ENCODE assay signal across 8 cellular contexts in genomic region chr19:18373407-18373891, GRCh38. TPM values are rescaled to one million over a fixed set of nuclear protein-coding genes. Genes with fewer than 3 reads are reported as not detected.
A peak's percentile ranks its signal among the peaks of the same experiment; 100 is the strongest.
DNase-seq lines count a peak whose midpoint lies in the region; ATAC-seq and TF ChIP-seq lines count a peak whose summit lies in the region.

No MANE protein-coding gene starts in this region.

- peak overlapping the region; percentile 99 for H3K27ac Mint-ChIP-seq in WTC11
- H3K27ac Mint-ChIP-seq in glutamatergic neuron (ENCODE audit: unreplicated experiment), result peak overlapping the region; percentile 89

- H3K9ac ChIP-seq in HCT116 (ENCODE audit: low read length) (peak overlapping the region; percentile 63), skeletal muscle tissue (ENCODE audit: low read depth in 1 of 3, low read length in 3 of 3) (peak overlapping the region in 2 of 3 donors; percentile 3 to 71)

- H3K9me2 ChIP-seq in HCT116 (ENCODE audit: insufficient read depth), result no peaks in the 10 kb centered on the region

- H3K79me2 ChIP-seq in HCT116 (ENCODE audit: insufficient read depth, low read length), result no peaks in the 10 kb centered on the region

- no peak for TF ChIP-seq RAD21 in HCT116 (IDR thresholded peaks at IDR 0.05; ENCODE audit: low read depth)

- H3K36me3 Mint-ChIP-seq in WTC11 (no peaks in the 10 kb centered on the region), glutamatergic neuron (ENCODE audit: unreplicated experiment) (no peaks in the 10 kb centered on the region)

- POLR2A ChIA-PET in HCT116 (lab: Charles Lee), result interaction anchor here (0.7 to 4.3 kb wide), 5 partner anchors 8 to 92 kb away, joined by 3 to 32 read pairs (median 4); partner anchors contain the start of genes GDF15 and JUND
- POLR2A ChIA-PET in WTC11 (lab: Charles Lee), result interaction anchor here (1.3 to 1.8 kb wide), 3 partner anchors 12 to 92 kb away, joined by 5 to 9 read pairs (median 6); partner anchors contain the start of genes GDF15 and JUND

- no peak for TF ChIP-seq POLR2A in HCT116 (IDR thresholded peaks at IDR 0.05; ENCODE audit: borderline replicate concordance, extremely low read depth, insufficient read depth, insufficient read length)

- H4K20me1 ChIP-seq in HCT116 (ENCODE audit: insufficient read depth), result no peaks in the 10 kb centered on the region

- H3K27me3 ChIP-seq in HCT116 (ENCODE audit: insufficient read depth, low read length) (no peaks in the 10 kb centered on the region), skeletal muscle tissue (ENCODE audit: control insufficient read depth in 3 of 3, insufficient read depth in 3 of 3, low read length in 3 of 3) (no peaks in the 10 kb centered on the region)

- H3K36me3 ChIP-seq in HCT116 (ENCODE audit: control insufficient read depth in 1 of 2, insufficient read depth in 2 of 2, low read length in 2 of 2) (no peaks in the 10 kb centered on the region), skeletal muscle tissue (ENCODE audit: control insufficient read depth in 3 of 3, insufficient read depth in 3 of 3, low read length in 3 of 3) (no peaks in the 10 kb centered on the region)

- no peaks in the 10 kb centered on the region for H3K9me3 Mint-ChIP-seq in WTC11
- H3K9me3 Mint-ChIP-seq in glutamatergic neuron (ENCODE audit: unreplicated experiment), result peaks cover 7% of the 10 kb centered on the region

- ATAC-seq in HCT116 (no peak), WTC11 (no peak), GM19455 (IDR thresholded peaks at IDR 0.05; ENCODE audit: unreplicated experiment) (no peak)
- ATAC-seq in activated CD4-positive, CD25-positive, alpha-beta regulatory T cell treated with anti-CD3 and anti-CD28 coated beads, Interleukin-2, amount 50 U/mL, for 24 hours, result no peak

- H3K4me3 ChIP-seq in HCT116 (replicated peaks in 1 of 2; ENCODE audit: low read depth in 1 of 2, low read length in 2 of 2) (peak overlapping the region in 1 of 2 experiments; percentile 23; a peak in 2 of 4 replicates), skeletal muscle tissue (ENCODE audit: low read length in 3 of 3) (no peak overlapping the region)

- peak overlapping the region; percentile 68 for H3K4me2 ChIP-seq in HCT116 (ENCODE audit: low read length)

- DNase-seq in HCT116 (ENCODE audit: low read depth, low spot score), result no peak
- no peak for DNase-seq in WTC11 (ENCODE audit: low spot score)
- DNase-seq in glutamatergic neuron, result no peak
- DNase-seq in NCI-H2029 treated with DMSO at 0.1 percent for 48 hours (lab: John Stamatoyannopoulos, UW), result no peak
- DNase-seq in NCI-H1105 (lab: John Stamatoyannopoulos, UW), result no peak

- H3K4me3 Mint-ChIP-seq in WTC11, result no peak overlapping the region
- H3K4me3 Mint-ChIP-seq in glutamatergic neuron (ENCODE audit: unreplicated experiment), result peak overlapping the region; percentile 47

- H3K4me1 Mint-ChIP-seq in WTC11 (peaks cover 33% of the 10 kb centered on the region), glutamatergic neuron (ENCODE audit: low read depth, unreplicated experiment) (peaks cover 9% of the 10 kb centered on the region)

- H2AFZ ChIP-seq in HCT116 (ENCODE audit: low read depth, low read length, poor library complexity, severe bottlenecking), result no peak overlapping the region

- TF ChIP-seq CTCF in HCT116 (IDR thresholded peaks at IDR 0.05 in 2 of 3, conservative IDR thresholded peaks at IDR 0.05 in 1 of 3; ENCODE audit: borderline replicate concordance in 1 of 3, insufficient read depth in 1 of 3, low read depth in 2 of 3, low read length in 2 of 3) (no peak), WTC11 (IDR thresholded peaks at IDR 0.05) (no peak), glutamatergic neuron (IDR thresholded peaks at IDR 0.05; ENCODE audit: partially characterized antibody, unreplicated experiment) (no peak)

- H3K9me3 ChIP-seq in HCT116 (ENCODE audit: control insufficient read depth in 1 of 2, insufficient read depth in 1 of 2, low read depth in 1 of 2, low read length in 2 of 2) (no peaks in the 10 kb centered on the region), skeletal muscle tissue (ENCODE audit: control insufficient read depth in 3 of 3, low read length in 3 of 3) (no peaks in the 10 kb centered on the region)

- no TSS peak for BruUV-seq in HCT116 (replicated peaks; lab: Mats Ljungman, UMichigan)

- no peaks in the 10 kb centered on the region for H3K27me3 Mint-ChIP-seq in WTC11 (ENCODE audit: low read depth)
- H3K27me3 Mint-ChIP-seq in glutamatergic neuron (ENCODE audit: unreplicated experiment), result peaks cover 4% of the 10 kb centered on the region

- intact Hi-C loops in HCT116 (cut with micrococcal nuclease), result no loop called here

- RAD21 ChIA-PET in HCT116 (lab: Charles Lee; ENCODE audit: low non-redundant PET in 1 of 2, low total read pairs in 2 of 2, uncharacterized antibody in 2 of 2, unreplicated experiment in 2 of 2), result no interaction called here

- CTCF ChIA-PET in HCT116 (lab: Charles Lee) (no interaction called here), WTC11 (lab: Charles Lee) (interaction anchor here (0.6 to 2.5 kb wide), 3 partner anchors 11 to 15 kb away, joined by 3 to 16 read pairs (median 12); partner anchors contain the start of gene GDF15)

- peak overlapping the region; percentile 92 for H3K27ac ChIP-seq in HCT116 (ENCODE audit: low read depth, low read length)
- peak overlapping the region; percentile 90 for H3K27ac ChIP-seq in skeletal muscle tissue (ENCODE audit: low read depth, low read length)

- peaks cover 55 to 63% of the 10 kb centered on the region in 2 experiments for H3K4me1 ChIP-seq in HCT116 (ENCODE audit: control insufficient read depth in 1 of 2, insufficient read depth in 2 of 2, low read length in 2 of 2)
- peaks cover 15 to 18% (median 18%) of the 10 kb centered on the region in 3 donors for H3K4me1 ChIP-seq in skeletal muscle tissue (ENCODE audit: control insufficient read depth in 3 of 3, insufficient read depth in 3 of 3, low read length in 3 of 3)

TF ChIP-seq in HCT116, 20 proteins besides CTCF, POLR2A, EP300 and RAD21 (continues in another document):
- TF ChIP-seq ZFX (IDR thresholded peaks at IDR 0.05) (no peak), SIN3A (IDR thresholded peaks at IDR 0.05; ENCODE audit: low read depth) (no peak), MAX (IDR thresholded peaks at IDR 0.05) (no peak), CEBPB (IDR thresholded peaks at IDR 0.05; ENCODE audit: low read depth) (no peak), EZH2phosphoT487 (IDR thresholded peaks at IDR 0.05; ENCODE audit: borderline replicate concordance) (no peak), JUND (IDR thresholded peaks at IDR 0.05) (no peak), ELF1 (IDR thresholded peaks at IDR 0.05; ENCODE audit: borderline replicate concordance, low read depth) (no peak)
- TF ChIP-seq, protein P1, sequence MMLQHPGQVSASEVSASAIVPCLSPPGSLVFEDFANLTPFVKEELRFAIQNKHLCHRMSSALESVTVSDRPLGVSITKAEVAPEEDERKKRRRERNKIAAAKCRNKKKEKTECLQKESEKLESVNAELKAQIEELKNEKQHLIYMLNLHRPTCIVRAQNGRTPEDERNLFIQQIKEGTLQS (IDR thresholded peaks at IDR 0.05), result no peak

TF ChIP-seq in WTC11, 78 proteins besides CTCF, POLR2A, EP300 and RAD21 (continues in another document):
- TF ChIP-seq, protein P2, sequence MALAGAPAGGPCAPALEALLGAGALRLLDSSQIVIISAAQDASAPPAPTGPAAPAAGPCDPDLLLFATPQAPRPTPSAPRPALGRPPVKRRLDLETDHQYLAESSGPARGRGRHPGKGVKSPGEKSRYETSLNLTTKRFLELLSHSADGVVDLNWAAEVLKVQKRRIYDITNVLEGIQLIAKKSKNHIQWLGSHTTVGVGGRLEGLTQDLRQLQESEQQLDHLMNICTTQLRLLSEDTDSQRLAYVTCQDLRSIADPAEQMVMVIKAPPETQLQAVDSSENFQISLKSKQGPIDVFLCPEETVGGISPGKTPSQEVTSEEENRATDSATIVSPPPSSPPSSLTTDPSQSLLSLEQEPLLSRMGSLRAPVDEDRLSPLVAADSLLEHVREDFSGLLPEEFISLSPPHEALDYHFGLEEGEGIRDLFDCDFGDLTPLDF (CRISPR knock-in tag; IDR thresholded peaks at IDR 0.05), result no peak
- TF ChIP-seq SMAD3 (CRISPR knock-in tag; IDR thresholded peaks at IDR 0.05; ENCODE audit: borderline replicate concordance) (no peak), NFYB (CRISPR knock-in tag; conservative IDR thresholded peaks at IDR 0.05; ENCODE audit: low read depth) (no peak), NFE2L1 (CRISPR knock-in tag; IDR thresholded peaks at IDR 0.05) (peak; percentile 12; the same call in 1 of the 2 replicates), SP1 (CRISPR knock-in tag; conservative IDR thresholded peaks at IDR 0.05) (no peak), ETV6 (CRISPR knock-in tag; IDR thresholded peaks at IDR 0.05) (0 out of 2 replicates have a peak, but pooled peaks have one; percentile 13), TEAD4 (CRISPR knock-in tag; IDR thresholded peaks at IDR 0.05) (no peak), FOXP1 (CRISPR knock-in tag; IDR thresholded peaks at IDR 0.05; ENCODE audit: borderline replicate concordance) (no peak), MXD4 (CRISPR knock-in tag; IDR thresholded peaks at IDR 0.05; ENCODE audit: borderline replicate concordance) (no peak), NR2C2 (CRISPR knock-in tag; IDR thresholded peaks at IDR 0.05) (no peak)
- TF ChIP-seq, protein P3, sequence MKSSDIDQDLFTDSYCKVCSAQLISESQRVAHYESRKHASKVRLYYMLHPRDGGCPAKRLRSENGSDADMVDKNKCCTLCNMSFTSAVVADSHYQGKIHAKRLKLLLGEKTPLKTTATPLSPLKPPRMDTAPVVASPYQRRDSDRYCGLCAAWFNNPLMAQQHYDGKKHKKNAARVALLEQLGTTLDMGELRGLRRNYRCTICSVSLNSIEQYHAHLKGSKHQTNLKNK (CRISPR knock-in tag; IDR thresholded peaks at IDR 0.05), result no peak

RNA-seq across cellular contexts. Expression of gene GDF15, which starts 12.5 kb away (rescaled TPM):
- total RNA-seq in HCT116 (2021; ENCODE audit: unreplicated experiment) (425 TPM), WTC11 (2021) (18.3 to 27.3 TPM (median 19.1 TPM) in 3 replicates), glutamatergic neuron (ENCODE audit: unreplicated experiment) (8.9 TPM), skeletal muscle tissue (1.0 TPM)
- polyA plus RNA-seq in HCT116 (2012), result 480 and 583 TPM in 2 replicates

RNA-seq across cellular contexts. Expression of gene LRRC25, which starts 24.0 kb away (rescaled TPM):
- 0.12 TPM for total RNA-seq in HCT116 (2021; ENCODE audit: unreplicated experiment)
- not detected in 2 replicates for polyA plus RNA-seq in HCT116 (2012)
- total RNA-seq in WTC11 (2021), result 0.07 to 0.31 TPM (median 0.18 TPM) in 3 replicates
- not detected for total RNA-seq in glutamatergic neuron (ENCODE audit: unreplicated experiment)
- 2.1 TPM for total RNA-seq in skeletal muscle tissue

RNA-seq across cellular contexts. Expression of gene PGPEP1, which starts 33.1 kb away (rescaled TPM):
- total RNA-seq in HCT116 (2021; ENCODE audit: unreplicated experiment), result 30.9 TPM
- polyA plus RNA-seq in HCT116 (2012), result 22.4 and 23.8 TPM in 2 replicates
- total RNA-seq in WTC11 (2021), result 39.2 to 68.1 TPM (median 40.8 TPM) in 3 replicates
- 25.6 TPM for total RNA-seq in glutamatergic neuron (ENCODE audit: unreplicated experiment)
- total RNA-seq in skeletal muscle tissue, result 10.4 TPM

RNA-seq across cellular contexts. Expression of gene SSBP4, which starts 45.7 kb away (rescaled TPM):
- total RNA-seq in HCT116 (2021; ENCODE audit: unreplicated experiment) (164 TPM), WTC11 (2021) (44.5 to 51.2 TPM (median 47.4 TPM) in 3 replicates), glutamatergic neuron (ENCODE audit: unreplicated experiment) (177 TPM), skeletal muscle tissue (79.3 TPM)
- 55.6 and 64.2 TPM in 2 replicates for polyA plus RNA-seq in HCT116 (2012)

RNA-seq across cellular contexts. Expression of gene LSM4, which starts 50.6 kb away (rescaled TPM):
- total RNA-seq in HCT116 (2021; ENCODE audit: unreplicated experiment) (400 TPM), WTC11 (2021) (373 to 434 TPM (median 409 TPM) in 3 replicates), glutamatergic neuron (ENCODE audit: unreplicated experiment) (137 TPM), skeletal muscle tissue (119 TPM)
- polyA plus RNA-seq in HCT116 (2012), result 263 and 315 TPM in 2 replicates

Comparison
In these comparisons a context has a peak if more than half of its experiments do, and no peak if none do; other contexts are left out.
1. RNA of gene GDF15, which starts 12.5 kb away (total RNA-seq): 425 TPM in HCT116 (single experiment); 18.3 to 27.3 TPM in WTC11, 8.9 TPM in glutamatergic neuron (single experiment) and 1.0 TPM in skeletal muscle tissue (single experiment); every median in the first group is over 10 times any median in the second.